Comparison of ENCODE assay signal across 1 cellular context in the genomic region with DNA sequence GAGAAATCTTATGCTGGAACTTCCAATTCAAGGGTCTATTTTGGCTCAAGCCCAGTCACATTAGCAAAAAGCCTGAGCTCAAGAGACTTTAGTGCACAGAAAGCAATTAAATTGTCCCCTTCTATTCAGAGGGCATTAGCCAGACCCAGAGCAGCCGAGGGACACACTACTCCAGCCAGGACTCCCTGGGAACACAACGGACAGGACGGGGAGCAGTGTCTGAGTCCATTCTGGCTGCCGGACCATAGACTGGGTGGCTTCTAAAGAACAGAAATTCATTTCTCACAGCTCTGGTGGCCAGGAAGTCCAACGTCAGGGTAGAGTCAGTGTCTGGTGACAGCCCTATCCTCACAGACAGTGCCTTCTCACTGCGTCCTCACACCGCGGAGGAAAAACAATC.
TF ChIP-seq lines count a peak whose summit lies in the region.

No MANE protein-coding gene starts in this region.

TF ChIP-seq in HepG2, 621 proteins besides CTCF, POLR2A, EP300 and RAD21 (continued from another document):
- TF ChIP-seq, protein P1, sequence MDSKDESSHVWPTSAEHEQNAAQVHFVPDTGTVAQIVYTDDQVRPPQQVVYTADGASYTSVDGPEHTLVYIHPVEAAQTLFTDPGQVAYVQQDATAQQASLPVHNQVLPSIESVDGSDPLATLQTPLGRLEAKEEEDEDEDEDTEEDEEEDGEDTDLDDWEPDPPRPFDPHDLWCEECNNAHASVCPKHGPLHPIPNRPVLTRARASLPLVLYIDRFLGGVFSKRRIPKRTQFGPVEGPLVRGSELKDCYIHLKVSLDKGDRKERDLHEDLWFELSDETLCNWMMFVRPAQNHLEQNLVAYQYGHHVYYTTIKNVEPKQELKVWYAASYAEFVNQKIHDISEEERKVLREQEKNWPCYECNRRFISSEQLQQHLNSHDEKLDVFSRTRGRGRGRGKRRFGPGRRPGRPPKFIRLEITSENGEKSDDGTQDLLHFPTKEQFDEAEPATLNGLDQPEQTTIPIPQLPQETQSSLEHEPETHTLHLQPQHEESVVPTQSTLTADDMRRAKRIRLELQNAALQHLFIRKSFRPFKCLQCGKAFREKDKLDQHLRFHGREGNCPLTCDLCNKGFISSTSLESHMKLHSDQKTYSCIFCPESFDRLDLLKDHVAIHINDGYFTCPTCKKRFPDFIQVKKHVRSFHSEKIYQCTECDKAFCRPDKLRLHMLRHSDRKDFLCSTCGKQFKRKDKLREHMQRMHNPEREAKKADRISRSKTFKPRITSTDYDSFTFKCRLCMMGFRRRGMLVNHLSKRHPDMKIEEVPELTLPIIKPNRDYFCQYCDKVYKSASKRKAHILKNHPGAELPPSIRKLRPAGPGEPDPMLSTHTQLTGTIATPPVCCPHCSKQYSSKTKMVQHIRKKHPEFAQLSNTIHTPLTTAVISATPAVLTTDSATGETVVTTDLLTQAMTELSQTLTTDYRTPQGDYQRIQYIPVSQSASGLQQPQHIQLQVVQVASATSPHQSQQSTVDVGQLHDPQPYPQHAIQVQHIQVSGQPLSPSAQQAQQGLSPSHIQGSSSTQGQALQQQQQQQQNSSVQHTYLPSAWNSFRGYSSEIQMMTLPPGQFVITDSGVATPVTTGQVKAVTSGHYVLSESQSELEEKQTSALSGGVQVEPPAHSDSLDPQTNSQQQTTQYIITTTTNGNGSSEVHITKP (CRISPR knock-in tag; IDR thresholded peaks at IDR 0.05; ENCODE audit: low read depth) = no peak
- no peak for TF ChIP-seq ZSCAN12 (CRISPR knock-in tag; IDR thresholded peaks at IDR 0.05)
- TF ChIP-seq ZFP41 (CRISPR knock-in tag; IDR thresholded peaks at IDR 0.05; ENCODE audit: borderline replicate concordance) = no peak
- no peak for TF ChIP-seq NFYB (CRISPR knock-in tag; IDR thresholded peaks at IDR 0.05)
- no peak for TF ChIP-seq PHF5A (CRISPR knock-in tag; IDR thresholded peaks at IDR 0.05; ENCODE audit: low read depth, unreplicated experiment)
- TF ChIP-seq, protein P2, sequence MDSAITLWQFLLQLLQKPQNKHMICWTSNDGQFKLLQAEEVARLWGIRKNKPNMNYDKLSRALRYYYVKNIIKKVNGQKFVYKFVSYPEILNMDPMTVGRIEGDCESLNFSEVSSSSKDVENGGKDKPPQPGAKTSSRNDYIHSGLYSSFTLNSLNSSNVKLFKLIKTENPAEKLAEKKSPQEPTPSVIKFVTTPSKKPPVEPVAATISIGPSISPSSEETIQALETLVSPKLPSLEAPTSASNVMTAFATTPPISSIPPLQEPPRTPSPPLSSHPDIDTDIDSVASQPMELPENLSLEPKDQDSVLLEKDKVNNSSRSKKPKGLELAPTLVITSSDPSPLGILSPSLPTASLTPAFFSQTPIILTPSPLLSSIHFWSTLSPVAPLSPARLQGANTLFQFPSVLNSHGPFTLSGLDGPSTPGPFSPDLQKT (CRISPR knock-in tag; IDR thresholded peaks at IDR 0.05; ENCODE audit: borderline replicate concordance) = no peak
- no peak for TF ChIP-seq ZNF605 (CRISPR knock-in tag; IDR thresholded peaks at IDR 0.05)
- TF ChIP-seq, protein P3, sequence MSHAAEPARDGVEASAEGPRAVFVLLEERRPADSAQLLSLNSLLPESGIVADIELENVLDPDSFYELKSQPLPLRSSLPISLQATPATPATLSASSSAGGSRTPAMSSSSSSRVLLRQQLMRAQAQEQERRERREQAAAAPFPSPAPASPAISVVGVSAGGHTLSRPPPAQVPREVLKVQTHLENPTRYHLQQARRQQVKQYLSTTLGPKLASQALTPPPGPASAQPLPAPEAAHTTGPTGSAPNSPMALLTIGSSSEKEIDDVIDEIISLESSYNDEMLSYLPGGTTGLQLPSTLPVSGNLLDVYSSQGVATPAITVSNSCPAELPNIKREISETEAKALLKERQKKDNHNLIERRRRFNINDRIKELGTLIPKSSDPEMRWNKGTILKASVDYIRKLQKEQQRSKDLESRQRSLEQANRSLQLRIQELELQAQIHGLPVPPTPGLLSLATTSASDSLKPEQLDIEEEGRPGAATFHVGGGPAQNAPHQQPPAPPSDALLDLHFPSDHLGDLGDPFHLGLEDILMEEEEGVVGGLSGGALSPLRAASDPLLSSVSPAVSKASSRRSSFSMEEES (CRISPR knock-in tag; IDR thresholded peaks at IDR 0.05) = no peak
- TF ChIP-seq ZNF24 (IDR thresholded peaks at IDR 0.05) = no peak
TF ChIP-seq in HepG2: peak in this region for 0.
